ENCODE assay signal across 1 cellular context in genomic region chr11:6635082-6635932, GRCh38.
TF ChIP-seq lines count a peak whose summit lies in the region.

No MANE protein-coding gene starts in this region.

TF ChIP-seq in HepG2, 621 proteins besides CTCF, POLR2A, EP300 and RAD21 (continued from another document and continues in another):
- TF ChIP-seq ISX (CRISPR knock-in tag; conservative IDR thresholded peaks at IDR 0.05) (no peak), MTA1 (CRISPR knock-in tag; IDR thresholded peaks at IDR 0.05; ENCODE audit: borderline replicate concordance) (no peak), DBP (CRISPR knock-in tag; IDR thresholded peaks at IDR 0.05; ENCODE audit: not compliant biosample characterization) (no peak), RARA (CRISPR knock-in tag; IDR thresholded peaks at IDR 0.05) (peak; percentile 56), SP140L (CRISPR knock-in tag; IDR thresholded peaks at IDR 0.05; ENCODE audit: borderline replicate concordance) (no peak), ZNF562 (CRISPR knock-in tag; IDR thresholded peaks at IDR 0.05; ENCODE audit: borderline replicate concordance) (no peak), ZNF605 (CRISPR knock-in tag; IDR thresholded peaks at IDR 0.05) (no peak), ZNF761 (CRISPR knock-in tag; conservative IDR thresholded peaks at IDR 0.05) (no peak), ZNF138 (CRISPR knock-in tag; IDR thresholded peaks at IDR 0.05; ENCODE audit: low read depth) (no peak), GATA4 (IDR thresholded peaks at IDR 0.05; ENCODE audit: borderline replicate concordance, low read depth) (no peak), MXD1 (CRISPR knock-in tag; IDR thresholded peaks at IDR 0.05) (no peak), ZNF772 (CRISPR knock-in tag; IDR thresholded peaks at IDR 0.05) (no peak), ZNF770 (CRISPR knock-in tag; IDR thresholded peaks at IDR 0.05) (no peak), PLSCR1 (CRISPR knock-in tag; IDR thresholded peaks at IDR 0.05; ENCODE audit: borderline replicate concordance) (no peak), SKI (IDR thresholded peaks at IDR 0.05; ENCODE audit: partially characterized antibody) (no peak), ZNF124 (CRISPR knock-in tag; IDR thresholded peaks at IDR 0.05) (no peak), TFDP1 (CRISPR knock-in tag; IDR thresholded peaks at IDR 0.05; ENCODE audit: borderline replicate concordance) (no peak), NRL (CRISPR knock-in tag; IDR thresholded peaks at IDR 0.05; ENCODE audit: borderline replicate concordance) (no peak), ZFP62 (CRISPR knock-in tag; IDR thresholded peaks at IDR 0.05) (no peak), HNF4G (IDR thresholded peaks at IDR 0.05; ENCODE audit: borderline replicate concordance, low read depth, low read length) (no peak; the same call in 1 of the 2 replicates), HNF4G (CRISPR knock-in tag; IDR thresholded peaks at IDR 0.05; ENCODE audit: borderline replicate concordance, low read depth) (peak; percentile 53; the same call in 1 of the 2 replicates), ZNF207 (IDR thresholded peaks at IDR 0.05; ENCODE audit: borderline replicate concordance) (no peak), FOXJ3 (CRISPR knock-in tag; IDR thresholded peaks at IDR 0.05; ENCODE audit: borderline replicate concordance) (no peak), ZNF552 (CRISPR knock-in tag; IDR thresholded peaks at IDR 0.05; ENCODE audit: borderline replicate concordance) (no peak), SATB2 (CRISPR knock-in tag; IDR thresholded peaks at IDR 0.05) (no peak), TCF7 (IDR thresholded peaks at IDR 0.05; ENCODE audit: low read depth) (no peak), ZNF724P (CRISPR knock-in tag; IDR thresholded peaks at IDR 0.05; ENCODE audit: borderline replicate concordance) (no peak), PATZ1 (CRISPR knock-in tag; IDR thresholded peaks at IDR 0.05) (no peak), JUND (CRISPR knock-in tag; IDR thresholded peaks at IDR 0.05) (no peak), E2F2 (CRISPR knock-in tag; IDR thresholded peaks at IDR 0.05; ENCODE audit: borderline replicate concordance) (no peak), HNRNPH1 (optimal IDR thresholded peaks at IDR 0.05; ENCODE audit: low read depth, low read length) (no peak), ZNF101 (CRISPR knock-in tag; IDR thresholded peaks at IDR 0.05; ENCODE audit: borderline replicate concordance, low read depth) (no peak), RBM22 (optimal IDR thresholded peaks at IDR 0.05; ENCODE audit: low read length) (no peak), ADNP (CRISPR knock-in tag; IDR thresholded peaks at IDR 0.05) (no peak), GTF3A (CRISPR knock-in tag; conservative IDR thresholded peaks at IDR 0.05) (no peak), CEBPG (CRISPR knock-in tag; IDR thresholded peaks at IDR 0.05) (peak; percentile 16; the same call in 1 of the 2 replicates), RBAK (CRISPR knock-in tag; IDR thresholded peaks at IDR 0.05) (peak; percentile 50; the same call in 1 of the 2 replicates), ZNF572 (CRISPR knock-in tag; IDR thresholded peaks at IDR 0.05) (no peak), SALL2 (CRISPR knock-in tag; IDR thresholded peaks at IDR 0.05) (no peak), KDM5B (CRISPR knock-in tag; IDR thresholded peaks at IDR 0.05; ENCODE audit: borderline replicate concordance) (no peak), ZNF672 (CRISPR knock-in tag; IDR thresholded peaks at IDR 0.05) (no peak), NR3C1 (CRISPR knock-in tag; IDR thresholded peaks at IDR 0.05) (no peak), ZNF256 (CRISPR knock-in tag; conservative IDR thresholded peaks at IDR 0.05) (no peak), JDP2 (CRISPR knock-in tag; IDR thresholded peaks at IDR 0.05; ENCODE audit: borderline replicate concordance) (no peak), GTF2F1 (IDR thresholded peaks at IDR 0.05; ENCODE audit: low read length) (no peak), CREM (IDR thresholded peaks at IDR 0.05) (peak; percentile 35; the same call in 1 of the 2 replicates), CREM (CRISPR knock-in tag; IDR thresholded peaks at IDR 0.05) (no peak), PHF21A (CRISPR knock-in tag; IDR thresholded peaks at IDR 0.05) (0 out of 2 replicates have a peak, but pooled peaks have one; percentile 22), MEF2D (CRISPR knock-in tag; IDR thresholded peaks at IDR 0.05) (no peak), SNAI1 (CRISPR knock-in tag; IDR thresholded peaks at IDR 0.05; ENCODE audit: borderline replicate concordance) (no peak), ZNF576 (CRISPR knock-in tag; IDR thresholded peaks at IDR 0.05) (no peak), CBX1 (IDR thresholded peaks at IDR 0.05; ENCODE audit: low read depth) (no peak), ZNF383 (CRISPR knock-in tag; IDR thresholded peaks at IDR 0.05; ENCODE audit: borderline replicate concordance) (no peak), PCBP2 (optimal IDR thresholded peaks at IDR 0.05; ENCODE audit: low read depth, low read length, poor library complexity, severe bottlenecking) (no peak), ZNF354B (CRISPR knock-in tag; IDR thresholded peaks at IDR 0.05) (no peak), ZNF468 (CRISPR knock-in tag; IDR thresholded peaks at IDR 0.05) (no peak), NFIC (IDR thresholded peaks at IDR 0.05; ENCODE audit: low read length) (0 out of 2 replicates have a peak, but pooled peaks have one; percentile 1), HNRNPL (IDR thresholded peaks at IDR 0.05; ENCODE audit: low read depth, low read length) (no peak), THAP8 (CRISPR knock-in tag; IDR thresholded peaks at IDR 0.05; ENCODE audit: borderline replicate concordance) (no peak), HHEX (CRISPR knock-in tag; IDR thresholded peaks at IDR 0.05) (no peak), SP2 (CRISPR knock-in tag; IDR thresholded peaks at IDR 0.05) (no peak), THYN1 (CRISPR knock-in tag; IDR thresholded peaks at IDR 0.05; ENCODE audit: borderline replicate concordance, low read depth) (no peak), ARID4A (CRISPR knock-in tag; IDR thresholded peaks at IDR 0.05; ENCODE audit: borderline replicate concordance) (no peak; the same call in 1 of the 2 replicates), NFE2L2 (IDR thresholded peaks at IDR 0.05; ENCODE audit: low read length) (no peak), MZF1 (CRISPR knock-in tag; IDR thresholded peaks at IDR 0.05; ENCODE audit: borderline replicate concordance) (no peak), FIP1L1 (IDR thresholded peaks at IDR 0.05; ENCODE audit: borderline replicate concordance, insufficient read depth, low read depth, low read length) (no peak)
